In genomic region chr6:31826793-31827285, GRCh38 we compare ENCODE assay signal across 1 cellular context.
A peak's percentile ranks its signal among the peaks of the same experiment; 100 is the strongest.
TF ChIP-seq lines count a peak whose summit lies in the region.

No MANE protein-coding gene starts in this region.

TF ChIP-seq in K562, 482 proteins besides CTCF, POLR2A, EP300 and RAD21 (continued from another document and continues in another):
- TF ChIP-seq, protein P1, sequence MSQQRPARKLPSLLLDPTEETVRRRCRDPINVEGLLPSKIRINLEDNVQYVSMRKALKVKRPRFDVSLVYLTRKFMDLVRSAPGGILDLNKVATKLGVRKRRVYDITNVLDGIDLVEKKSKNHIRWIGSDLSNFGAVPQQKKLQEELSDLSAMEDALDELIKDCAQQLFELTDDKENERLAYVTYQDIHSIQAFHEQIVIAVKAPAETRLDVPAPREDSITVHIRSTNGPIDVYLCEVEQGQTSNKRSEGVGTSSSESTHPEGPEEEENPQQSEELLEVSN (IDR thresholded peaks at IDR 0.05; ENCODE audit: borderline replicate concordance in 1 of 2, extremely low read depth in 1 of 2, insufficient read depth in 1 of 2, insufficient read length in 1 of 2, low read depth in 1 of 2, low read length in 1 of 2, poor library complexity in 1 of 2, severe bottlenecking in 1 of 2) = no peak
- peak in 1 of 2 experiments; percentile 1; a peak in 1 of 4 replicates for TF ChIP-seq SIN3A (IDR thresholded peaks at IDR 0.05; ENCODE audit: borderline replicate concordance in 2 of 2, control insufficient read depth in 1 of 2, low read depth in 2 of 2, low read length in 2 of 2)
- peak; percentile 46; the same call in 1 of the 2 replicates for TF ChIP-seq THAP7 (CRISPR knock-in tag; IDR thresholded peaks at IDR 0.05)
- no peak for TF ChIP-seq CBFA2T3 (IDR thresholded peaks at IDR 0.05)
- no peak for TF ChIP-seq PCBP1 (IDR thresholded peaks at IDR 0.05; ENCODE audit: low read depth, low read length, poor library complexity, severe bottlenecking)
- TF ChIP-seq TCF3 (CRISPR knock-in tag; IDR thresholded peaks at IDR 0.05) = no peak; the same call in 1 of the 2 replicates
- TF ChIP-seq, protein P2, sequence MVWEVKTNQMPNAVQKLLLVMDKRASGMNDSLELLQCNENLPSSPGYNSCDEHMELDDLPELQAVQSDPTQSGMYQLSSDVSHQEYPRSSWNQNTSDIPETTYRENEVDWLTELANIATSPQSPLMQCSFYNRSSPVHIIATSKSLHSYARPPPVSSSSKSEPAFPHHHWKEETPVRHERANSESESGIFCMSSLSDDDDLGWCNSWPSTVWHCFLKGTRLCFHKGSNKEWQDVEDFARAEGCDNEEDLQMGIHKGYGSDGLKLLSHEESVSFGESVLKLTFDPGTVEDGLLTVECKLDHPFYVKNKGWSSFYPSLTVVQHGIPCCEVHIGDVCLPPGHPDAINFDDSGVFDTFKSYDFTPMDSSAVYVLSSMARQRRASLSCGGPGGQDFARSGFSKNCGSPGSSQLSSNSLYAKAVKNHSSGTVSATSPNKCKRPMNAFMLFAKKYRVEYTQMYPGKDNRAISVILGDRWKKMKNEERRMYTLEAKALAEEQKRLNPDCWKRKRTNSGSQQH (CRISPR knock-in tag; IDR thresholded peaks at IDR 0.05) = peak; percentile 70; the same call in 1 of the 2 replicates
- no peak for TF ChIP-seq POU5F1 (IDR thresholded peaks at IDR 0.05; ENCODE audit: borderline replicate concordance, low read depth, low read length, partially characterized antibody)
- TF ChIP-seq ZNF431 (CRISPR knock-in tag; IDR thresholded peaks at IDR 0.05) = no peak
- no peak for TF ChIP-seq RFX1 (IDR thresholded peaks at IDR 0.05)
- no peak for TF ChIP-seq ZBTB43 (CRISPR knock-in tag; IDR thresholded peaks at IDR 0.05)
- no peak for TF ChIP-seq SREBF1 (IDR thresholded peaks at IDR 0.05; ENCODE audit: borderline replicate concordance, low read depth, low read length)
- no peak for TF ChIP-seq BDP1 (IDR thresholded peaks at IDR 0.05; ENCODE audit: insufficient read depth, insufficient read length)
- TF ChIP-seq NFRKB (IDR thresholded peaks at IDR 0.05; ENCODE audit: low read depth) = no peak
- no peak; the same call in 1 of the 2 replicates for TF ChIP-seq ZNF263 (CRISPR knock-in tag; IDR thresholded peaks at IDR 0.05; ENCODE audit: borderline replicate concordance)
- TF ChIP-seq ZNF311 (CRISPR knock-in tag; IDR thresholded peaks at IDR 0.05) = no peak
- peak; percentile 87; the same call in 1 of the 2 replicates for TF ChIP-seq MTA1 (IDR thresholded peaks at IDR 0.05; ENCODE audit: borderline replicate concordance)
- no peak for TF ChIP-seq KLF16 (IDR thresholded peaks at IDR 0.05)
- peak; percentile 73; the same call in 1 of the 2 replicates for TF ChIP-seq ZNF696 (CRISPR knock-in tag; conservative IDR thresholded peaks at IDR 0.05)
- no peak for TF ChIP-seq ARID3B (CRISPR knock-in tag; IDR thresholded peaks at IDR 0.05; ENCODE audit: borderline replicate concordance)
- TF ChIP-seq NR4A1 (CRISPR knock-in tag; IDR thresholded peaks at IDR 0.05) = peak; percentile 80; the same call in 1 of the 2 replicates
- peak; percentile 43 for TF ChIP-seq NR4A1 (tag; IDR thresholded peaks at IDR 0.05)
- no peak; the same call in none of the 2 replicates for TF ChIP-seq CLOCK (CRISPR knock-in tag; IDR thresholded peaks at IDR 0.05; ENCODE audit: borderline replicate concordance)
- TF ChIP-seq ZNF277 (CRISPR knock-in tag; IDR thresholded peaks at IDR 0.05; ENCODE audit: borderline replicate concordance) = no peak
- TF ChIP-seq HDAC6 (IDR thresholded peaks at IDR 0.05; ENCODE audit: low read depth, low read length) = no peak
- TF ChIP-seq GTF2E2 (tag; IDR thresholded peaks at IDR 0.05) = peak; percentile 92
- no peak for TF ChIP-seq SNRNP70 (optimal IDR thresholded peaks at IDR 0.05; ENCODE audit: low read depth, low read length)
- TF ChIP-seq E2F1 (CRISPR knock-in tag; IDR thresholded peaks at IDR 0.05) = no peak
- TF ChIP-seq ZNF551 (CRISPR knock-in tag; IDR thresholded peaks at IDR 0.05) = no peak
- TF ChIP-seq, protein P3, sequence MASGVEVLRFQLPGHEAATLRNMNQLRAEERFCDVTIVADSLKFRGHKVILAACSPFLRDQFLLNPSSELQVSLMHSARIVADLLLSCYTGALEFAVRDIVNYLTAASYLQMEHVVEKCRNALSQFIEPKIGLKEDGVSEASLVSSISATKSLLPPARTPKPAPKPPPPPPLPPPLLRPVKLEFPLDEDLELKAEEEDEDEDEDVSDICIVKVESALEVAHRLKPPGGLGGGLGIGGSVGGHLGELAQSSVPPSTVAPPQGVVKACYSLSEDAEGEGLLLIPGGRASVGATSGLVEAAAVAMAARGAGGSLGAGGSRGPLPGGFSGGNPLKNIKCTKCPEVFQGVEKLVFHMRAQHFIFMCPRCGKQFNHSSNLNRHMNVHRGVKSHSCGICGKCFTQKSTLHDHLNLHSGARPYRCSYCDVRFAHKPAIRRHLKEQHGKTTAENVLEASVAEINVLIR (CRISPR knock-in tag; IDR thresholded peaks at IDR 0.05) = peak; percentile 53
- no peak for TF ChIP-seq CBX2 (IDR thresholded peaks at IDR 0.05; ENCODE audit: insufficient read depth, low read length, poor library complexity, severe bottlenecking)
- TF ChIP-seq, protein P4, sequence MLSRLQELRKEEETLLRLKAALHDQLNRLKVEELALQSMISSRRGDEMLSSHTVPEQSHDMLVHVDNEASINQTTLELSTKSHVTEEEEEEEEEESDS (CRISPR knock-in tag; IDR thresholded peaks at IDR 0.05) = no peak
- TF ChIP-seq ZNF121 (CRISPR knock-in tag; conservative IDR thresholded peaks at IDR 0.05) = no peak
- no peak for TF ChIP-seq NCOA2 (IDR thresholded peaks at IDR 0.05; ENCODE audit: partially characterized antibody in 2 of 2)
- TF ChIP-seq SRSF1 (IDR thresholded peaks at IDR 0.05; ENCODE audit: low read depth, low read length) = no peak
- TF ChIP-seq ZSCAN29 (IDR thresholded peaks at IDR 0.05) = peak; percentile 16; the same call in 1 of the 2 replicates
- TF ChIP-seq ZHX1 (conservative IDR thresholded peaks at IDR 0.05; ENCODE audit: low read length) = 0 out of 2 replicates have a peak, but pooled peaks have one; percentile 38
- TF ChIP-seq E2F3 (CRISPR knock-in tag; IDR thresholded peaks at IDR 0.05) = no peak
- TF ChIP-seq PHF20 (IDR thresholded peaks at IDR 0.05; ENCODE audit: partially characterized antibody) = no peak
- no peak for TF ChIP-seq COPS2 (conservative IDR thresholded peaks at IDR 0.05)
- TF ChIP-seq SAFB (IDR thresholded peaks at IDR 0.05; ENCODE audit: borderline replicate concordance, low read depth, low read length) = no peak
- TF ChIP-seq ZNF12 (CRISPR knock-in tag; IDR thresholded peaks at IDR 0.05) = no peak
- TF ChIP-seq ZNF134 (CRISPR knock-in tag; conservative IDR thresholded peaks at IDR 0.05) = no peak
- no peak for TF ChIP-seq RBM14 (IDR thresholded peaks at IDR 0.05; ENCODE audit: borderline replicate concordance, insufficient read depth, low read depth, low read length)
- no peak for TF ChIP-seq SMARCA4 (IDR thresholded peaks at IDR 0.05)
- 0 out of 2 replicates have a peak, but pooled peaks have one; percentile 78 for TF ChIP-seq ZNF57 (CRISPR knock-in tag; IDR thresholded peaks at IDR 0.05)
- TF ChIP-seq MYNN (IDR thresholded peaks at IDR 0.05) = no peak; the same call in 1 of the 2 replicates
- no peak for TF ChIP-seq MYNN (CRISPR knock-in tag; IDR thresholded peaks at IDR 0.05)
- peak; percentile 69; the same call in 1 of the 2 replicates for TF ChIP-seq HIVEP1 (CRISPR knock-in tag; IDR thresholded peaks at IDR 0.05)
- no peak; the same call in 1 of the 2 replicates for TF ChIP-seq CBX1 (IDR thresholded peaks at IDR 0.05; ENCODE audit: low read depth)
- TF ChIP-seq TEAD1 (CRISPR knock-in tag; IDR thresholded peaks at IDR 0.05) = peak in 1 of 2 experiments; percentile 62; a peak in 1 of 4 replicates
- peak; percentile 34; the same call in 1 of the 2 replicates for TF ChIP-seq BCL6 (CRISPR knock-in tag; IDR thresholded peaks at IDR 0.05)
- 0 out of 2 replicates have a peak, but pooled peaks have one; percentile 31 for TF ChIP-seq ZNF707 (CRISPR knock-in tag; conservative IDR thresholded peaks at IDR 0.05)
- no peak for TF ChIP-seq ZNF217 (CRISPR knock-in tag; IDR thresholded peaks at IDR 0.05)
- no peak for TF ChIP-seq MCM2 (IDR thresholded peaks at IDR 0.05; ENCODE audit: low read depth)
